Comparison of ENCODE assay signal across 8 cellular contexts in the genomic region with DNA sequence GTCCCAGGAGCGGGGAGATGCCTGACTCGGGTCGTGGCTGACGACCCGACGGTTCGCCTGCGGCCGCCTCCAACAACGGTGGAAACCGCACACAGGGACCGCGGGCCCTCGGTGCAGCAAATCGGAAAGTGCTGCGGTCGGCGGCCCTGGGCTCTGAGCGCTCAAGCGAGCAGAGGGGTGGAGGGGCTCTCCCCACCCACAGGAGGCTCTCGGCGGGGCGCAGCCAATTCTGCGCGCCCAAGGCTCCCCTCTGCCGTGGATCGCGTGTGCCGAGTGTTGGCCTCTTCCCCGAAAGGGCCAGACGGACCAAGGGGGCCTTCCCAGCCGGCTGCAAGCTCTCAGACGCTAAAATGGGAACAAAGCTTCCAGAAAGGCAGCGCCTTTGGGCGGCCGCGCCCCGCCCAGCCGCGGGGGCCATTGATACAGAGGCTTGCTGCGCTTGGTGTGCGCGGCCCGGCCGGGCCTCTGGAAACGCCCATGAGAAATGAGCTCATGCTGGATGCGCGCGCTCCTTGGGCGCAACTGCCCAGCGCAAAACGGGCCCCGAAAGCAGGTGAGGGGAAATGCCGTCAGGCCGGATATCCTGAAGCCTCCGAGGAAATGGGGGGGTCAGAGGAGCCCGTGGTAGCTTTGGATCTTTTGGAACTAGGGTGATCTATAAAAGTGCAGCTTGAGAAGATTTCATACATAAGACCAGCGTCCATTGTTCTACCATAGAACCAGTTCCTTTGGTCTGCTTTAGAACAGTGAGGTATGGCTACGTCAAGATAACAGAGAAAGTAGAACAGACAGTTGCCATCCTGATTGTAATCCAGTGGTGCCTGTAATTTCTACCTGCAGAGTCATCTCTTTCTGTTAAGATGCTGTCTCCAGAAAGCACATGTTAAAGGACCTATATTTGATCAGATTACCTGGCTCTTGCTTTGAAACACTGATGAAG. TPM values are rescaled to one million over a fixed set of nuclear protein-coding genes. Genes with fewer than 3 reads are reported as not detected.
A peak's percentile ranks its signal among the peaks of the same experiment; 100 is the strongest.
DNase-seq lines count a peak whose midpoint lies in the region; ATAC-seq and TF ChIP-seq lines count a peak whose summit lies in the region.

No MANE protein-coding gene starts in this region.

- peaks cover 20% of the 10 kb centered on the region for H3K4me1 Mint-ChIP-seq in activated T-helper 1 cell treated with anti-CD3 and anti-CD28 coated beads, Interleukin-12 subunit alpha, Interleukin-12 subunit beta, Interleukin-2, Interleukin-4 antibody, amounts not matched to agents 30 ng/mL and 10 ng/mL and 1 ng/mL, durations not matched to agents 14 hours and 24 hours and 36 hours (ENCODE audit: low read depth)
- peaks cover 16 to 38% (median 32%) of the 10 kb centered on the region in 7 donors for H3K4me1 Mint-ChIP-seq in naive thymus-derived CD4-positive, alpha-beta T cell
- H3K4me1 Mint-ChIP-seq in stimulated activated memory B cell treated with anti-CD40 and anti-IgM and Interleukin-4, amounts not matched to agents 10 μg/mL and 1 μg/mL and 100 μg/mL, for 72 hours, result peaks cover 27% of the 10 kb centered on the region

- H3K27ac ChIP-seq in Peyer's patch, result peak overlapping the region; percentile 99 to 100 (median 99)
- H3K27ac ChIP-seq in naive thymus-derived CD4-positive, alpha-beta T cell (ENCODE audit: low read depth, low read length), result peak overlapping the region; percentile 92

- H3K4me3 ChIP-seq in Peyer's patch (peak overlapping the region; percentile 60 to 97 (median 84)), fibroblast of mammary gland (ENCODE audit: control insufficient read depth, low read depth, low read length) (peak overlapping the region; percentile 81)
- H3K4me3 ChIP-seq in naive thymus-derived CD4-positive, alpha-beta T cell (ENCODE audit: low read length), result peak overlapping the region; percentile 69

- ATAC-seq in GM21619 (IDR thresholded peaks at IDR 0.05; ENCODE audit: unreplicated experiment), result peak; percentile 34
- ATAC-seq in naive thymus-derived CD4-positive, alpha-beta T cell, result peak; percentile 37
- ATAC-seq in stimulated activated memory B cell treated with anti-CD40 and anti-IgM and Interleukin-4, amounts not matched to agents 10 μg/mL and 1 μg/mL and 100 μg/mL, for 72 hours, result peak; percentile 65

- intact Hi-C loops in activated T-helper 1 cell treated with anti-CD3 and anti-CD28 coated beads, Interleukin-12 subunit alpha, Interleukin-12 subunit beta, Interleukin-2, Interleukin-4 antibody, amounts not matched to agents 30 ng/mL and 10 ng/mL and 1 ng/mL, durations not matched to agents 14 hours and 24 hours and 36 hours (cut with micrococcal nuclease), result loop anchor here (1.0 to 10.0 kb wide), 13 partner anchors 395 to 1742 kb away; a partner anchor contains a TSS
- intact Hi-C loops in naive thymus-derived CD4-positive, alpha-beta T cell (cut with micrococcal nuclease), result loop anchor here (1.0 to 10.0 kb wide), 21 partner anchors 184 to 1569 kb away; a partner anchor contains a TSS

- TF ChIP-seq POLR2A in Peyer's patch (IDR thresholded peaks at IDR 0.05), result peak; percentile 92 to 94

- H3K27me3 Mint-ChIP-seq in activated T-helper 1 cell treated with anti-CD3 and anti-CD28 coated beads, Interleukin-12 subunit alpha, Interleukin-12 subunit beta, Interleukin-2, Interleukin-4 antibody, amounts not matched to agents 30 ng/mL and 10 ng/mL and 1 ng/mL, durations not matched to agents 14 hours and 24 hours and 36 hours (ENCODE audit: insufficient read depth), result no peaks in the 10 kb centered on the region
- H3K27me3 Mint-ChIP-seq in naive thymus-derived CD4-positive, alpha-beta T cell, result peaks cover 0 to 5% (median 0%) of the 10 kb centered on the region in 5 donors
- no peaks in the 10 kb centered on the region for H3K27me3 Mint-ChIP-seq in stimulated activated memory B cell treated with anti-CD40 and anti-IgM and Interleukin-4, amounts not matched to agents 10 μg/mL and 1 μg/mL and 100 μg/mL, for 72 hours

- no peak overlapping the region for H3K4me3 Mint-ChIP-seq in activated T-helper 1 cell treated with anti-CD3 and anti-CD28 coated beads, Interleukin-12 subunit alpha, Interleukin-12 subunit beta, Interleukin-2, Interleukin-4 antibody, amounts not matched to agents 30 ng/mL and 10 ng/mL and 1 ng/mL, durations not matched to agents 14 hours and 24 hours and 36 hours
- H3K4me3 Mint-ChIP-seq in naive thymus-derived CD4-positive, alpha-beta T cell, result no peak overlapping the region
- H3K4me3 Mint-ChIP-seq in stimulated activated memory B cell treated with anti-CD40 and anti-IgM and Interleukin-4, amounts not matched to agents 10 μg/mL and 1 μg/mL and 100 μg/mL, for 72 hours, result no peak overlapping the region

- no peaks in the 10 kb centered on the region for H3K9me3 Mint-ChIP-seq in activated T-helper 1 cell treated with anti-CD3 and anti-CD28 coated beads, Interleukin-12 subunit alpha, Interleukin-12 subunit beta, Interleukin-2, Interleukin-4 antibody, amounts not matched to agents 30 ng/mL and 10 ng/mL and 1 ng/mL, durations not matched to agents 14 hours and 24 hours and 36 hours
- H3K9me3 Mint-ChIP-seq in naive thymus-derived CD4-positive, alpha-beta T cell, result no peaks in the 10 kb centered on the region
- no peaks in the 10 kb centered on the region for H3K9me3 Mint-ChIP-seq in stimulated activated memory B cell treated with anti-CD40 and anti-IgM and Interleukin-4, amounts not matched to agents 10 μg/mL and 1 μg/mL and 100 μg/mL, for 72 hours

- TF ChIP-seq CTCF in Peyer's patch (IDR thresholded peaks at IDR 0.05) (peak in 2 of 6 experiments; percentile 10 to 20), fibroblast of mammary gland (conservative IDR thresholded peaks at IDR 0.05; ENCODE audit: control insufficient read depth, insufficient read depth, low read depth, low read length) (no peak)

- POLR2A ChIA-PET in naive thymus-derived CD4-positive, alpha-beta T cell (lab: Charles Lee), result interaction anchor here (0.5 to 4.2 kb wide), 24 partner anchors 9 to 1527 kb away, joined by 3 to 29 read pairs (median 4); a partner anchor contains a TSS

- peaks cover 13% of the 10 kb centered on the region for H3K36me3 Mint-ChIP-seq in activated T-helper 1 cell treated with anti-CD3 and anti-CD28 coated beads, Interleukin-12 subunit alpha, Interleukin-12 subunit beta, Interleukin-2, Interleukin-4 antibody, amounts not matched to agents 30 ng/mL and 10 ng/mL and 1 ng/mL, durations not matched to agents 14 hours and 24 hours and 36 hours (ENCODE audit: low read depth)
- peaks cover 0 to 20% (median 13%) of the 10 kb centered on the region in 5 donors for H3K36me3 Mint-ChIP-seq in naive thymus-derived CD4-positive, alpha-beta T cell
- H3K36me3 Mint-ChIP-seq in stimulated activated memory B cell treated with anti-CD40 and anti-IgM and Interleukin-4, amounts not matched to agents 10 μg/mL and 1 μg/mL and 100 μg/mL, for 72 hours, result peaks cover 17% of the 10 kb centered on the region

- H3K27me3 ChIP-seq in Peyer's patch, result no peaks in the 10 kb centered on the region
- no peaks in the 10 kb centered on the region for H3K27me3 ChIP-seq in naive thymus-derived CD4-positive, alpha-beta T cell (ENCODE audit: control insufficient read depth in 2 of 2, insufficient read depth in 2 of 2, low read length in 2 of 2)

- no peaks in the 10 kb centered on the region for H3K36me3 ChIP-seq in Peyer's patch
- H3K36me3 ChIP-seq in naive thymus-derived CD4-positive, alpha-beta T cell (ENCODE audit: control insufficient read depth in 2 of 3, insufficient read depth in 3 of 3, low read length in 3 of 3), result peaks cover 0 to 11% (median 0%) of the 10 kb centered on the region in 3 experiments

- TF ChIP-seq RAD21 in Ishikawa (IDR thresholded peaks at IDR 0.05; ENCODE audit: low read depth), result no peak

- H3K9me3 ChIP-seq in Peyer's patch, result no peaks in the 10 kb centered on the region
- no peaks in the 10 kb centered on the region for H3K9me3 ChIP-seq in naive thymus-derived CD4-positive, alpha-beta T cell (ENCODE audit: control insufficient read depth in 2 of 3, low read length in 3 of 3)

- peaks cover 0 to 17% (median 6%) of the 10 kb centered on the region in 4 donors for H3K4me1 ChIP-seq in Peyer's patch
- H3K4me1 ChIP-seq in naive thymus-derived CD4-positive, alpha-beta T cell (ENCODE audit: control insufficient read depth in 2 of 2, insufficient read depth in 2 of 2, low read length in 2 of 2), result peaks cover 11 to 25% of the 10 kb centered on the region in 2 donors

- DNase-seq in DMS79 treated with DMSO at 0.1 percent for 48 hours (lab: John Stamatoyannopoulos, UW), result peak; percentile 90
- peak; percentile 83 to 95 (median 92) for DNase-seq in Peyer's patch
- DNase-seq in activated T-helper 1 cell treated with anti-CD3 and anti-CD28 coated beads, Interleukin-12 subunit alpha, Interleukin-12 subunit beta, Interleukin-2, Interleukin-4 antibody, amounts not matched to agents 30 ng/mL and 10 ng/mL and 1 ng/mL, durations not matched to agents 14 hours and 24 hours and 36 hours (ENCODE audit: low spot score), result peak; percentile 91
- DNase-seq in fibroblast of mammary gland (ENCODE audit: low read depth), result peak; percentile 83
- DNase-seq in naive thymus-derived CD4-positive, alpha-beta T cell, result peak; percentile 71 to 90 (median 79)

- CTCF ChIA-PET in naive thymus-derived CD4-positive, alpha-beta T cell (lab: Charles Lee), result interaction anchor here (0.6 to 1.5 kb wide), 4 partner anchors 52 to 204 kb away, joined by 3 read pairs; no protein-coding TSS in a partner anchor

- H3K27ac Mint-ChIP-seq in activated T-helper 1 cell treated with anti-CD3 and anti-CD28 coated beads, Interleukin-12 subunit alpha, Interleukin-12 subunit beta, Interleukin-2, Interleukin-4 antibody, amounts not matched to agents 30 ng/mL and 10 ng/mL and 1 ng/mL, durations not matched to agents 14 hours and 24 hours and 36 hours, result no peak overlapping the region
- peak overlapping the region in 1 of 9 donors; percentile 99 for H3K27ac Mint-ChIP-seq in naive thymus-derived CD4-positive, alpha-beta T cell
- no peak overlapping the region for H3K27ac Mint-ChIP-seq in stimulated activated memory B cell treated with anti-CD40 and anti-IgM and Interleukin-4, amounts not matched to agents 10 μg/mL and 1 μg/mL and 100 μg/mL, for 72 hours

- no peak for TF ChIP-seq EP300 in Ishikawa (IDR thresholded peaks at IDR 0.05; ENCODE audit: borderline replicate concordance)

TF ChIP-seq in Ishikawa, 13 proteins besides CTCF, POLR2A, EP300 and RAD21 (continues in another document):
- TF ChIP-seq TAF1 (IDR thresholded peaks at IDR 0.05; ENCODE audit: low read depth), result peak; percentile 90
- TF ChIP-seq CREB1 (IDR thresholded peaks at IDR 0.05; ENCODE audit: low read depth), result peak; percentile 48; the same call in 1 of the 2 replicates
- peak; percentile 22 for TF ChIP-seq TCF12 (IDR thresholded peaks at IDR 0.05; ENCODE audit: low read depth)
- TF ChIP-seq, protein P1, sequence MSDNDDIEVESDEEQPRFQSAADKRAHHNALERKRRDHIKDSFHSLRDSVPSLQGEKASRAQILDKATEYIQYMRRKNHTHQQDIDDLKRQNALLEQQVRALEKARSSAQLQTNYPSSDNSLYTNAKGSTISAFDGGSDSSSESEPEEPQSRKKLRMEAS (IDR thresholded peaks at IDR 0.05), result peak; percentile 57

RNA-seq across cellular contexts. Expression of a gene that starts 1.2 kb away (rescaled TPM):
- 10 to 100 TPM; 34.6 to 65.2 (median 42.6) TPM for total RNA-seq in Peyer's patch
- 34.1 and 34.7 TPM in 2 replicates for total RNA-seq in activated T-helper 1 cell treated with anti-CD3 and anti-CD28 coated beads, Interleukin-12 subunit alpha, Interleukin-12 subunit beta, Interleukin-2, Interleukin-4 antibody, amounts not matched to agents 30 ng/mL and 10 ng/mL and 1 ng/mL, durations not matched to agents 14 hours and 24 hours and 36 hours
- 10 to 100 TPM; 32.9 to 42.9 (median 38.6) TPM for total RNA-seq in naive thymus-derived CD4-positive, alpha-beta T cell
- 10 to 100 TPM; 13.4 to 15.7 TPM for polyA plus RNA-seq in naive thymus-derived CD4-positive, alpha-beta T cell

Comparison
In these comparisons a context has a peak if more than half of its experiments do, and no peak if none do; other contexts are left out.
1. Peak in every context shown above with its lines: DNase-seq, ATAC-seq, H3K4me3 ChIP-seq and H3K27ac ChIP-seq.